28 cellular contexts compared by ENCODE assay signal in the genomic region with DNA sequence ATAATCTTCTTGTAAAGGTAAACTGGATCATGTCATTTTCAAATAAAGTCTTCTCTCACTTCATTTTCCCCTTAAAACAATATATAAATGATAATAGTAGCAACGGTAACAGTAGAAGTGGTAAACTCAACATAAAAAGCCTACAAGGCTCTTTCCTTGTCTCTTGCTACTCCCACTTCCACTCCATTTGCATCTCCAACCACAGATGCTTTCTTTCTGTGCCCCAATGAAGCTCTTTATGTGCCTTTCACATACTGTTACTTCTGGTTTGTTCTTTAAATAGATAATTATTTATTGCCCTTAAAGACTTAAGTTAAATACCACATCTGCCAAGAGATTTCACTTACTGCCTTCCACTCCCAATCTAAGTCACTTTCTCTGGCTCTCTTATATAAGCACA.
A peak's percentile ranks its signal among the peaks of the same experiment; 100 is the strongest.
DNase-seq lines count a peak whose midpoint lies in the region; ATAC-seq and TF ChIP-seq lines count a peak whose summit lies in the region.
"Had no signal": no experiment of that assay in that cellular context is flagged by ENCODE, and none has a peak within 500 bp of the region (broad histone marks: within the 10 kb centered on the region; RNA-seq: fewer than 3 reads in every experiment).

No MANE protein-coding gene starts in this region.

- no peak overlapping the region for H2AFZ ChIP-seq in hepatocyte

- H3K4me1 ChIP-seq in hepatocyte (ENCODE audit: insufficient read depth): peaks cover 6% of the 10 kb centered on the region
- H3K4me1 ChIP-seq: lower lobe of right lung, testis, uterus had no signal

- H3K36me3 ChIP-seq in hepatocyte (replicated peaks; ENCODE audit: insufficient read depth, low read depth): no peaks in the 10 kb centered on the region
- H3K36me3 ChIP-seq: lower lobe of right lung, MG63, ovary, SJCRH30, uterus had no signal

- no peaks in the 10 kb centered on the region for H4K20me1 ChIP-seq in hepatocyte (ENCODE audit: insufficient read depth, poor library complexity, severe bottlenecking)

- no peak overlapping the region for H3K4me2 ChIP-seq in hepatocyte

- ATAC-seq in GM19324 (IDR thresholded peaks at IDR 0.05; ENCODE audit: low FRiP score, unreplicated experiment) (peak; percentile 87), HG02588 (IDR thresholded peaks at IDR 0.05; ENCODE audit: unreplicated experiment) (peak; percentile 51), HG03469 (IDR thresholded peaks at IDR 0.05; ENCODE audit: unreplicated experiment) (peak; percentile 85)
- ATAC-seq: lower lobe of right lung; mucosa of descending colon; stimulated activated naive CD8-positive, alpha-beta T cell treated with anti-CD3 and anti-CD28 coated beads, Interleukin-15, Interleukin-2, amounts not matched to agents 100 U/mL and 50 U/mL, for 24 hours had no signal

- no peaks in the 10 kb centered on the region for H3K27me3 Mint-ChIP-seq in glutamatergic neuron (ENCODE audit: unreplicated experiment)
- H3K27me3 Mint-ChIP-seq: activated B cell treated with CpG ODN at 0.5 μM for 24 hours; activated naive CD4-positive, alpha-beta T cell treated with anti-CD3 and anti-CD28 coated beads, Interleukin-2, amount 10 ng/mL, durations not matched to agents 7 days and 5 days; IgD-negative memory B cell had no signal

- peaks cover 13% of the 10 kb centered on the region for H3K4me1 Mint-ChIP-seq in glutamatergic neuron (ENCODE audit: low read depth, unreplicated experiment)
- H3K4me1 Mint-ChIP-seq: activated B cell treated with CpG ODN at 0.5 μM for 24 hours; activated naive CD4-positive, alpha-beta T cell treated with anti-CD3 and anti-CD28 coated beads, Interleukin-2, amount 10 ng/mL, durations not matched to agents 7 days and 5 days; nephron progenitor cell had no signal

- peak overlapping the region; percentile 46 for H3K27ac ChIP-seq in hepatocyte
- H3K27ac ChIP-seq: epithelial cell of prostate, lower lobe of right lung, ovary, SJCRH30, testis, uterus had no signal

- H3K9me2 ChIP-seq in hepatocyte (replicated peaks; ENCODE audit: insufficient read depth): no peaks in the 10 kb centered on the region

- 48% methylated on average over 1 of the region's 1 CpG for WGBS in hepatocyte (ENCODE audit: low lambda C conversion rate, missing lambda C conversion rate)

- no peak overlapping the region for H3K27ac Mint-ChIP-seq in glutamatergic neuron (ENCODE audit: unreplicated experiment)
- H3K27ac Mint-ChIP-seq: activated B cell treated with CpG ODN at 0.5 μM for 24 hours; activated naive CD4-positive, alpha-beta T cell treated with anti-CD3 and anti-CD28 coated beads, Interleukin-2, amount 10 ng/mL, durations not matched to agents 7 days and 5 days; IgD-negative memory B cell; nephron progenitor cell had no signal

- no peaks in the 10 kb centered on the region for H3K9me3 ChIP-seq in hepatocyte (ENCODE audit: low read depth)
- H3K9me3 ChIP-seq: lower lobe of right lung, MG63, mucosa of descending colon, ovary, SJCRH30, testis, uterus had no signal

- no peak overlapping the region for H3K4me3 Mint-ChIP-seq in glutamatergic neuron (ENCODE audit: unreplicated experiment)
- H3K4me3 Mint-ChIP-seq: activated B cell treated with CpG ODN at 0.5 μM for 24 hours; activated naive CD4-positive, alpha-beta T cell treated with anti-CD3 and anti-CD28 coated beads, Interleukin-2, amount 10 ng/mL, durations not matched to agents 7 days and 5 days; IgD-negative memory B cell; nephron progenitor cell had no signal

- H3K36me3 Mint-ChIP-seq in glutamatergic neuron (ENCODE audit: unreplicated experiment): no peaks in the 10 kb centered on the region
- H3K36me3 Mint-ChIP-seq: activated naive CD4-positive, alpha-beta T cell treated with anti-CD3 and anti-CD28 coated beads, Interleukin-2, amount 10 ng/mL, durations not matched to agents 7 days and 5 days; IgD-negative memory B cell had no signal

- DNase-seq in hepatocyte (ENCODE audit: low spot score) (no peak), NCI-H146 (lab: John Stamatoyannopoulos, UW) (no peak), GM03348 (ENCODE audit: low spot score) (no peak), glutamatergic neuron (no peak), NCI-H82 treated with DMSO at 0.1 percent for 48 hours (lab: John Stamatoyannopoulos, UW; ENCODE audit: unreplicated experiment) (no peak)
- DNase-seq: activated B cell treated with CpG ODN at 0.5 μM for 24 hours; activated naive CD4-positive, alpha-beta T cell treated with anti-CD3 and anti-CD28 coated beads, Interleukin-2, amount 10 ng/mL, durations not matched to agents 7 days and 5 days; C1 segment of cervical spinal cord; DND-41; effector CD4-positive, alpha-beta T cell; lower lobe of right lung; MG63; mucosa of descending colon; NCI-H1105 treated with DMSO at 0.1 percent for 48 hours; NCI-H2081; NCI-H2227 treated with DMSO at 0.1 percent for 48 hours; NCI-H748 treated with DMSO at 0.1 percent for 48 hours; nephron progenitor cell; ovary; SJCRH30; stimulated activated naive CD8-positive, alpha-beta T cell treated with anti-CD3 and anti-CD28 coated beads, Interleukin-15, Interleukin-2, amounts not matched to agents 100 U/mL and 50 U/mL, for 24 hours; testis; uterus had no signal

- peaks cover 1% of the 10 kb centered on the region for H3K9me3 Mint-ChIP-seq in glutamatergic neuron (ENCODE audit: unreplicated experiment)
- H3K9me3 Mint-ChIP-seq: activated B cell treated with CpG ODN at 0.5 μM for 24 hours; activated naive CD4-positive, alpha-beta T cell treated with anti-CD3 and anti-CD28 coated beads, Interleukin-2, amount 10 ng/mL, durations not matched to agents 7 days and 5 days; IgD-negative memory B cell; nephron progenitor cell had no signal

- no peak overlapping the region for H3K4me3 ChIP-seq in hepatocyte
- H3K4me3 ChIP-seq: lower lobe of right lung, MG63, mucosa of descending colon, ovary, SJCRH30, testis, uterus had no signal

- H3K27me3 ChIP-seq in hepatocyte: no peaks in the 10 kb centered on the region
- H3K27me3 ChIP-seq: MG63, ovary, SJCRH30, testis, uterus had no signal

- H3K79me2 ChIP-seq in hepatocyte: no peaks in the 10 kb centered on the region

- TF ChIP-seq CTCF in hepatocyte (IDR thresholded peaks at IDR 0.05; ENCODE audit: poor library complexity) (no peak), glutamatergic neuron (IDR thresholded peaks at IDR 0.05; ENCODE audit: partially characterized antibody, unreplicated experiment) (no peak)
